9 cellular contexts compared by ENCODE assay signal in the genomic region with DNA sequence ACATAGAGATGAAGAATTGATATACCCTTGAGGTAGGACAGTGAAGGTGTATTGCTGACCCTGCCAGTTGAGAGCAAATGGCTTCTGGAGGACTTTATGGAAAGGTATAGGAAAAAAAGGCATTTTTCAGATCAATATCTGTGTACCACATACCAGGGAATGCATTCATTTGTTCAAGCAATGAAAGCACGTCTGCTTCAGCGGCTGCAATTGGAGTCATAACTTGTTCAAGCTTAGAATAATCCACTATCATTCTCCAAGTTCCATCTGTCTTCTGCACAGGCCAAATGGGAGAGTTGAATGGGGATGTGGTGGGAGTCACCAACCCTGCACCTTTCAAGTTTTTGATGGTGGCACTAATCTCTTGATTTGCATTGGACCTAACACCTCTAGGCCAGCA.
"Had no signal": no experiment of that assay in that cellular context is flagged by ENCODE, and none has a peak within 500 bp of the region (broad histone marks: within the 10 kb centered on the region; RNA-seq: fewer than 3 reads in every experiment).

No MANE protein-coding gene starts in this region.

- H3K9ac ChIP-seq: GM23248 had no signal

- H3K36me3 ChIP-seq: HAP-1 had no signal

- H3K27ac ChIP-seq: GM23248 had no signal

- H3K4me3 Mint-ChIP-seq: H9, HFFc6 had no signal

- H3K9me3 ChIP-seq: HAP-1 had no signal

- H3K27ac Mint-ChIP-seq: HFFc6 had no signal

- H2AFZ ChIP-seq: GM23248 had no signal

- FAIRE-seq: H54 had no signal

- ATAC-seq: HCT116 had no signal

- DNase-seq: GM23248, GOT3, H7, H9, HCEC 1CT, HFFc6 had no signal

- H3K4me1 ChIP-seq: HAP-1 had no signal

- H3K4me3 ChIP-seq: GM23248, HAP-1 had no signal
